ENCODE assay signal across 1 cellular context in the genomic region with DNA sequence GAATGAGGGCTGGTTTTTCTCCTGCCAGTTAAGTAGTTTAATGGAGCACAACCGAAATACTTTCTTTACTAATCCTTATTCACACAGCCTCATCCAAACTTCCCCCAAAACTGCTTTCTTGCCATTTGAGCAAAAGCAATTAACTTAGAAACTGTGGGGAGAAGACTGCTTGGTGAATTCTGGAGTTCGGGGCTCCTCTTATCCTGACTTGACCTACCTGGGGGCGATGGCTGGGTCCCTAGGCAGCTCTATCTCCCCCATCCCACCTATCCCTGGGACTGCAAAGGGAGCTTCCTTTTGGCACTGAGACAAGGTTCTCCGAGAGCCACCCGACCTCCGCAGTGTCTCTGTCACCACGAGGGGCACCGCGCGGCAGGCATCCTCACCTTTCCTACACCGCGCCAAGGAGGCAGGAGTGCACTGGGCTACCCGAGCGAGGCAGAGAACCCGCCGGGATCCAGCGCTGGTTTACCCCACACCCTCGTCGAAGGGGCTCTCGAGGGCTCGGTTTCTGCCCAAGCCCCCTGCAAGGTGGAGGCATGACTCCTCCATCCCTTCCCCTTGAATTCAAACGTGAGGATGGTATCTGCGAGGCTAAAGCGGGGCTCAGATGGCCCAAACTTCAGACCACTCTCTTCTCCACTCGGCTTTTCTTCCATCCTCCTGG.
TF ChIP-seq lines count a peak whose summit lies in the region.

No MANE protein-coding gene starts in this region.

TF ChIP-seq in A549, 52 proteins besides CTCF, POLR2A, EP300 and RAD21 (continued from another document):
- TF ChIP-seq, protein P1, sequence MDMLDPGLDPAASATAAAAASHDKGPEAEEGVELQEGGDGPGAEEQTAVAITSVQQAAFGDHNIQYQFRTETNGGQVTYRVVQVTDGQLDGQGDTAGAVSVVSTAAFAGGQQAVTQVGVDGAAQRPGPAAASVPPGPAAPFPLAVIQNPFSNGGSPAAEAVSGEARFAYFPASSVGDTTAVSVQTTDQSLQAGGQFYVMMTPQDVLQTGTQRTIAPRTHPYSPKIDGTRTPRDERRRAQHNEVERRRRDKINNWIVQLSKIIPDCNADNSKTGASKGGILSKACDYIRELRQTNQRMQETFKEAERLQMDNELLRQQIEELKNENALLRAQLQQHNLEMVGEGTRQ (IDR thresholded peaks at IDR 0.05) = no peak
- TF ChIP-seq NPAS2 (CRISPR knock-in tag; IDR thresholded peaks at IDR 0.05; ENCODE audit: borderline replicate concordance) = no peak
- TF ChIP-seq TFCP2L1 (CRISPR knock-in tag; IDR thresholded peaks at IDR 0.05) = no peak
- no peak for TF ChIP-seq FOSB (CRISPR knock-in tag; IDR thresholded peaks at IDR 0.05)
- TF ChIP-seq EHF (CRISPR knock-in tag; IDR thresholded peaks at IDR 0.05) = no peak
